In genomic region chr14:54669759-54670630, GRCh38 we compare ENCODE assay signal across 11 cellular contexts.
DNase-seq lines count a peak whose midpoint lies in the region; ATAC-seq and TF ChIP-seq lines count a peak whose summit lies in the region.
"Had no signal": no experiment of that assay in that cellular context is flagged by ENCODE, and none has a peak within 500 bp of the region (broad histone marks: within the 10 kb centered on the region; RNA-seq: fewer than 3 reads in every experiment).

No MANE protein-coding gene starts in this region.

- TF ChIP-seq POLR2A in gastrocnemius medialis (IDR thresholded peaks at IDR 0.05) = no peak

- no peaks in the 10 kb centered on the region for H3K9me3 ChIP-seq in gastrocnemius medialis
- H3K9me3 ChIP-seq: tibial nerve had no signal

- in situ Hi-C loops in gastrocnemius medialis (cut with MboI; ENCODE audit: low sequenced_read_pairs in 4 of 4) = no loop called here

- DNase-seq in EH (ENCODE audit: low read depth) = peak; percentile 89
- DNase-seq in epithelial cell of esophagus (ENCODE audit: low read depth) = peak; percentile 73
- DNase-seq in gastrocnemius medialis = no peak
- no peak for DNase-seq in KG1 (lab: John Stamatoyannopoulos, UW)
- DNase-seq in DMS79 (lab: John Stamatoyannopoulos, UW) = no peak
- no peak for DNase-seq in OCI-M2 (lab: John Stamatoyannopoulos, UW; ENCODE audit: unreplicated experiment)
- DNase-seq: NCI-H1694 treated with DMSO at 0.1 percent for 48 hours had no signal

- peak overlapping the region; percentile 77 to 90 (median 83) for H3K27ac ChIP-seq in gastrocnemius medialis
- H3K27ac ChIP-seq: parathyroid adenoma had no signal

- intact Hi-C loops in gastrocnemius medialis (cut with DNase I; ENCODE audit: low total_unique reads) = no loop called here

- H3K36me3 ChIP-seq in gastrocnemius medialis = no peaks in the 10 kb centered on the region
- H3K36me3 ChIP-seq: tibial nerve had no signal

- peak; percentile 47 for ATAC-seq in SK-N-SH treated with all-trans-retinoic acid at 6 μM for 48 hours
- ATAC-seq in gastrocnemius medialis = no peak
- no peak for ATAC-seq in HG03139 (IDR thresholded peaks at IDR 0.05; ENCODE audit: unreplicated experiment)

- no peaks in the 10 kb centered on the region for H3K27me3 ChIP-seq in gastrocnemius medialis
- H3K27me3 ChIP-seq: tibial nerve had no signal

- TF ChIP-seq CTCF in epithelial cell of esophagus (IDR thresholded peaks at IDR 0.05; ENCODE audit: insufficient read depth, low read depth, low read length, missing control alignments) (no peak), gastrocnemius medialis (IDR thresholded peaks at IDR 0.05 in 4 of 5, conservative IDR thresholded peaks at IDR 0.05 in 1 of 5) (no peak)

- H3K4me1 ChIP-seq in gastrocnemius medialis = peaks cover 93 to 97% of the 10 kb centered on the region in 2 donors
- H3K4me1 ChIP-seq: parathyroid adenoma had no signal

- no peak overlapping the region for H3K4me3 ChIP-seq in epithelial cell of esophagus (ENCODE audit: low read length)
- H3K4me3 ChIP-seq in gastrocnemius medialis = no peak overlapping the region
- H3K4me3 ChIP-seq: tibial nerve had no signal

TF ChIP-seq in SK-N-SH treated with all-trans-retinoic acid at 6 μM for 48 hours, 23 proteins besides CTCF, POLR2A, EP300 and RAD21:
- TF ChIP-seq CSRNP3 (CRISPR knock-in tag; IDR thresholded peaks at IDR 0.05) (no peak), PATZ1 (CRISPR knock-in tag; IDR thresholded peaks at IDR 0.05; ENCODE audit: borderline replicate concordance) (peak; percentile 73; the same call in 1 of the 2 replicates)
TF ChIP-seq in SK-N-SH treated with all-trans-retinoic acid at 6 μM for 48 hours: peak in this region for 1.

Comparison
In these comparisons a context has a peak if more than half of its experiments do, and no peak if none do; other contexts are left out.
1. DNase-seq: peak in EH (single experiment) and epithelial cell of esophagus (single experiment); none in gastrocnemius medialis (0 of 2), KG1 (single experiment), DMS79 (single experiment) and OCI-M2 (single experiment).